ENCODE assay signal across 8 cellular contexts in genomic region chr16:54284931-54285413, GRCh38. TPM values are rescaled to one million over a fixed set of nuclear protein-coding genes. Genes with fewer than 3 reads are reported as not detected.
A peak's percentile ranks its signal among the peaks of the same experiment; 100 is the strongest.
DNase-seq lines count a peak whose midpoint lies in the region; ATAC-seq and TF ChIP-seq lines count a peak whose summit lies in the region.

No MANE protein-coding gene starts in this region.

- no peaks in the 10 kb centered on the region for H3K9me3 Mint-ChIP-seq in activated naive CD8-positive, alpha-beta T cell treated with anti-CD3 and anti-CD28 coated beads, Interleukin-2, amount 50 U/mL, for 24 hours
- H3K9me3 Mint-ChIP-seq in activated naive CD4-positive, alpha-beta T cell treated with anti-CD3 and anti-CD28 coated beads, Interleukin-2, amount 50 U/mL, for 72 hours, result no peaks in the 10 kb centered on the region

- H3K27me3 ChIP-seq in cardiac muscle cell (peaks cover 5% of the 10 kb centered on the region), left lung (peaks cover 55 to 100% of the 10 kb centered on the region in 2 donors), transverse colon (peaks cover 100% of the 10 kb centered on the region)

- peak overlapping the region; percentile 99 for H3K27ac ChIP-seq in cardiac muscle cell
- H3K27ac ChIP-seq in left lung, result peak overlapping the region; percentile 75 to 87
- no peak overlapping the region for H3K27ac ChIP-seq in urinary bladder (ENCODE audit: low read depth)
- no peak overlapping the region for H3K27ac ChIP-seq in transverse colon

- intact Hi-C loops in Right ventricle myocardium inferior (cut with DNase I) (loop anchor here (2.0 to 10.0 kb wide), 8 partner anchors 122 to 1090 kb away; no protein-coding TSS in a partner anchor), left lung (cut with DNase I) (loop anchor here (2.0 to 10.0 kb wide), 2 partner anchors 650 kb away; partner anchors contain the start of gene IRX5 (in 1 of the 2)), transverse colon (cut with DNase I; ENCODE audit: low total_unique reads) (no loop called here)

- ATAC-seq in Right ventricle myocardium inferior (no peak), left lung (no peak)
- no peak for ATAC-seq in activated naive CD8-positive, alpha-beta T cell treated with anti-CD3 and anti-CD28 coated beads, Interleukin-2, amount 50 U/mL, for 24 hours
- no peak for ATAC-seq in activated naive CD4-positive, alpha-beta T cell treated with anti-CD3 and anti-CD28 coated beads, Interleukin-2, amount 50 U/mL, for 72 hours

- peaks cover 10% of the 10 kb centered on the region for H3K4me1 ChIP-seq in cardiac muscle cell (ENCODE audit: low read depth)
- H3K4me1 ChIP-seq in left lung, result peaks cover 0 to 39% of the 10 kb centered on the region in 2 donors
- no peaks in the 10 kb centered on the region for H3K4me1 ChIP-seq in urinary bladder (ENCODE audit: insufficient read depth)
- H3K4me1 ChIP-seq in transverse colon, result peaks cover 12 to 63% (median 49%) of the 10 kb centered on the region in 4 donors

- no peaks in the 10 kb centered on the region for H3K36me3 Mint-ChIP-seq in activated naive CD8-positive, alpha-beta T cell treated with anti-CD3 and anti-CD28 coated beads, Interleukin-2, amount 50 U/mL, for 24 hours (ENCODE audit: low read depth)
- peaks cover 4 to 5% of the 10 kb centered on the region in 2 donors for H3K36me3 Mint-ChIP-seq in activated naive CD4-positive, alpha-beta T cell treated with anti-CD3 and anti-CD28 coated beads, Interleukin-2, amount 50 U/mL, for 72 hours

- TF ChIP-seq CTCF in cardiac muscle cell (IDR thresholded peaks at IDR 0.05; ENCODE audit: low read depth, low read length) (no peak), left lung (IDR thresholded peaks at IDR 0.05) (no peak), transverse colon (IDR thresholded peaks at IDR 0.05) (no peak)

- H3K36me3 ChIP-seq in cardiac muscle cell (peaks cover 24% of the 10 kb centered on the region), left lung (no peaks in the 10 kb centered on the region), urinary bladder (ENCODE audit: insufficient read depth) (no peaks in the 10 kb centered on the region), transverse colon (no peaks in the 10 kb centered on the region)

- TF ChIP-seq POLR2A in transverse colon (IDR thresholded peaks at IDR 0.05), result no peak

- peaks cover 25% of the 10 kb centered on the region for H3K4me1 Mint-ChIP-seq in activated naive CD8-positive, alpha-beta T cell treated with anti-CD3 and anti-CD28 coated beads, Interleukin-2, amount 50 U/mL, for 24 hours

- no peak for TF ChIP-seq EP300 in transverse colon (IDR thresholded peaks at IDR 0.05; ENCODE audit: low read depth)

- peak; percentile 18 to 50 for DNase-seq in cardiac muscle cell (ENCODE audit: low read depth in 1 of 2, low spot score in 1 of 2)
- DNase-seq in Right ventricle myocardium inferior (ENCODE audit: missing footprints), result no peak
- no peak for DNase-seq in activated naive CD8-positive, alpha-beta T cell treated with anti-CD3 and anti-CD28 coated beads, Interleukin-2, amount 50 U/mL, for 24 hours
- peak in 1 of 2 donors; percentile 71 for DNase-seq in left lung
- no peak for DNase-seq in transverse colon
- no peak for DNase-seq in NCI-H187 (lab: John Stamatoyannopoulos, UW)
- no peak for DNase-seq in activated naive CD4-positive, alpha-beta T cell treated with anti-CD3 and anti-CD28 coated beads, Interleukin-2, amount 50 U/mL, for 72 hours (ENCODE audit: low spot score in 2 of 2)

- in situ Hi-C loops in transverse colon (cut with MboI; ENCODE audit: low pct_ligation_motif_present in 1 of 4, low pct_unique_long_range_greater_than_20kb in 1 of 4, low sequenced_read_pairs in 3 of 4), result loop anchor here in 1 of 4 donors (25.0 kb wide), 1 partner anchor 652 kb away; the partner anchor contains the start of gene IRX5

- WGBS in urinary bladder, result 3% methylated on average over 42 of the region's 42 CpGs
- 11 to 19% methylated on average over 10 to 36 of the region's 42 CpGs for WGBS in transverse colon (ENCODE audit: low coverage in 1 of 2), 2 donors

- no peak overlapping the region for H3K27ac Mint-ChIP-seq in activated naive CD8-positive, alpha-beta T cell treated with anti-CD3 and anti-CD28 coated beads, Interleukin-2, amount 50 U/mL, for 24 hours
- H3K27ac Mint-ChIP-seq in activated naive CD4-positive, alpha-beta T cell treated with anti-CD3 and anti-CD28 coated beads, Interleukin-2, amount 50 U/mL, for 72 hours, result peak overlapping the region in 1 of 2 donors; percentile 72

- peaks cover 72% of the 10 kb centered on the region for H3K27me3 Mint-ChIP-seq in activated naive CD8-positive, alpha-beta T cell treated with anti-CD3 and anti-CD28 coated beads, Interleukin-2, amount 50 U/mL, for 24 hours

- H3K4me3 ChIP-seq in cardiac muscle cell (peak overlapping the region; percentile 99), left lung (peak overlapping the region; percentile 47 to 53), urinary bladder (ENCODE audit: low read depth, low read length) (peak overlapping the region; percentile 16), transverse colon (peak overlapping the region in 2 of 4 donors; percentile 18 to 58)

- H3K9me3 ChIP-seq in cardiac muscle cell (ENCODE audit: low read depth), result no peaks in the 10 kb centered on the region
- H3K9me3 ChIP-seq in left lung, result no peaks in the 10 kb centered on the region
- no peaks in the 10 kb centered on the region for H3K9me3 ChIP-seq in transverse colon

- H3K4me3 Mint-ChIP-seq in activated naive CD8-positive, alpha-beta T cell treated with anti-CD3 and anti-CD28 coated beads, Interleukin-2, amount 50 U/mL, for 24 hours, result peak overlapping the region; percentile 26

RNA-seq across cellular contexts. Expression of gene IRX3, which starts 1.6 kb away (rescaled TPM):
- total RNA-seq in cardiac muscle cell, result 207 and 209 TPM in 2 replicates
- polyA plus RNA-seq in cardiac muscle cell, result 190 and 212 TPM in 2 replicates
- total RNA-seq in Right ventricle myocardium inferior, result 38.8 TPM
- total RNA-seq in left lung, result 10 to 100 TPM; 40.7 to 42.0 TPM
- 1.3 TPM for total RNA-seq in urinary bladder
- polyA plus RNA-seq in urinary bladder, result 1.2 TPM
- total RNA-seq in transverse colon, result under 1 TPM in 1 of 4 donors, not detected in 3; 0.16 TPM
- not detected for total RNA-seq in activated naive CD4-positive, alpha-beta T cell treated with anti-CD3 and anti-CD28 coated beads, Interleukin-2, amount 50 U/mL, for 72 hours

Comparison
In these comparisons a context has a peak if more than half of its experiments do, and no peak if none do; other contexts are left out.
1. DNase-seq: peak in cardiac muscle cell (2 of 2); none in Right ventricle myocardium inferior (single experiment), activated naive CD8-positive, alpha-beta T cell treated with anti-CD3 and anti-CD28 coated beads, Interleukin-2, amount 50 U/mL, for 24 hours (single experiment), transverse colon (single experiment), NCI-H187 (0 of 2) and activated naive CD4-positive, alpha-beta T cell treated with anti-CD3 and anti-CD28 coated beads, Interleukin-2, amount 50 U/mL, for 72 hours (0 of 2).
2. H3K27ac ChIP-seq: peak in cardiac muscle cell (single experiment) and left lung (2 of 2); none in urinary bladder (single experiment) and transverse colon (0 of 4).
3. RNA of gene IRX3, which starts 1.6 kb away (total RNA-seq): 207 to 209 TPM in cardiac muscle cell, 40.7 to 42.0 TPM in left lung and 38.8 TPM in Right ventricle myocardium inferior (single experiment); 1.3 TPM in urinary bladder (single experiment), 0.16 TPM in transverse colon and not detected in activated naive CD4-positive, alpha-beta T cell treated with anti-CD3 and anti-CD28 coated beads, Interleukin-2, amount 50 U/mL, for 72 hours; every median in the first group is over 10 times any median in the second.